ENCODE assay signal across 8 cellular contexts in the genomic region with DNA sequence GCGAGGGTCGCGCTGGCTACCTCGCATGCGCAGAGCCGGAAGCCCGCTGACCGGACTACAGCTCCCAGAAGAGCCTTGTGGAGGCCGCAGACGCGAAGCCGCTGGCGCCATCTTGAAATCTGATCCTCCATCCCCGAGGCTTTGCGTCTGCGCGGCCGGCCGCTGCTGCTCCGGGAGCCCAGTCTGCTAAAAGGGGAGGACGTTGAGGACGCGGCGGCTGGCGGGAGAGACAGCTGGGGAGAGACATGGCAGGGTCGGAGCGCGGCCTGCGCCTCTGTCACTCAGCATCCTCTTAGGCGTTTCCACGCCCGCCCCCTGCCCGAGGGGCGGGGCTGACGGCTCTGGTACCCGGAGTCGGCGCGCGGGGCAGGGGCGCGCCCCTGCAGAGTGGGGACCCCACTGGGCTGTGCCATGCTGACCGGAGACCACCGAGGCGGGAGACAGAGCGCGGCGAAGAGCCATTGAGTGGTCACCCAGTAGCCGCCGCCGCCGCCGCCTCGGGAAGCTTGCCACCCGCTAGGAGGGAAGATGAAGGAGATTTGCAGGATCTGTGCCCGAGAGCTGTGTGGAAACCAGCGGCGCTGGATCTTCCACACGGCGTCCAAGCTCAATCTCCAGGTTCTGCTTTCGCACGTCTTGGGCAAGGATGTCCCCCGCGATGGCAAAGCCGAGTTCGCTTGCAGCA.
DNase-seq lines count a peak whose midpoint lies in the region; ATAC-seq, FAIRE-seq and TF ChIP-seq lines count a peak whose summit lies in the region.
"Not testable (repeated sequence)": the region's sequence is repeated elsewhere in the genome, so short reads cannot be mapped to it uniquely, and the experiment has no call there.

No MANE protein-coding gene starts in this region.

- FAIRE-seq in kidney (lab: Jason Lieb, UNC) = not testable (repeated sequence)

- intact Hi-C loops in kidney (cut with DNase I) = not testable (repeated sequence)

- H3K27me3 Mint-ChIP-seq in chondrocyte (ENCODE audit: low read depth) = not testable (repeated sequence)

- H3K4me2 ChIP-seq in Karpas-422 (ENCODE audit: low read depth, low read length, poor library complexity, severe bottlenecking) = peak overlapping the region; percentile 58

- H3K4me3 ChIP-seq in Karpas-422 (ENCODE audit: low read length) (peak overlapping the region; percentile 41), kidney (ENCODE audit: low read length in 2 of 2) (peak overlapping the region; percentile 76 to 77), skeletal muscle cell (ENCODE audit: low read depth, low read length) (peak overlapping the region; percentile 58), thymus (ENCODE audit: low read length) (peak overlapping the region; percentile 39)

- H3K4me1 ChIP-seq in Karpas-422 (ENCODE audit: low read length); kidney (ENCODE audit: control insufficient read depth in 1 of 2, insufficient read depth in 1 of 2, low read depth in 1 of 2, low read length in 2 of 2); thymus (ENCODE audit: control insufficient read depth, insufficient read depth, low read length): not testable (repeated sequence)

- peak overlapping the region; percentile 99 for H3K27ac Mint-ChIP-seq in chondrocyte (ENCODE audit: unreplicated experiment)

- WGBS in thymus = under 1% methylated on average over 32 of the region's 66 CpGs

- peak overlapping the region; percentile 34 for H3K9ac ChIP-seq in Karpas-422 (ENCODE audit: low read length)
- not testable (repeated sequence) for H3K9ac ChIP-seq in kidney (ENCODE audit: low read length in 2 of 2)

- ATAC-seq in GM18520 (IDR thresholded peaks at IDR 0.05; ENCODE audit: unreplicated experiment) (peak; percentile 30), HG02623 (IDR thresholded peaks at IDR 0.05; ENCODE audit: unreplicated experiment) (peak; percentile 76)

- H3K9me3 ChIP-seq in Karpas-422 (ENCODE audit: low read length); kidney (ENCODE audit: control insufficient read depth in 1 of 2, low read length in 2 of 2); thymus (ENCODE audit: control insufficient read depth): not testable (repeated sequence)

- H3K4me3 Mint-ChIP-seq in chondrocyte (ENCODE audit: unreplicated experiment) = peak overlapping the region; percentile 92

- DNase-seq in Karpas-422; skeletal muscle cell (ENCODE audit: low read depth): not testable (repeated sequence)
- peak; percentile 19 for DNase-seq in activated CD8-positive, alpha-beta memory T cell treated with anti-CD3 and anti-CD28 coated beads for 4 hours (ENCODE audit: low read depth in 2 of 2)
- peak; percentile 81 for DNase-seq in chondrocyte (ENCODE audit: low spot score)
- DNase-seq in kidney = peak; percentile 94

- not testable (repeated sequence) for H3K36me3 Mint-ChIP-seq in chondrocyte (ENCODE audit: low read depth)

- H3K27ac ChIP-seq in Karpas-422 (ENCODE audit: low read length); thymus (ENCODE audit: low read depth): not testable (repeated sequence)
- H3K27ac ChIP-seq in kidney (ENCODE audit: low read depth in 2 of 2, low read length in 2 of 2) = peak overlapping the region in 1 of 2 donors; percentile 57

- not testable (repeated sequence) for H3K36me3 ChIP-seq in Karpas-422 (ENCODE audit: insufficient read depth, low read length); kidney (ENCODE audit: control insufficient read depth in 1 of 2, insufficient read depth in 2 of 2, low read length in 2 of 2); thymus (ENCODE audit: control insufficient read depth, insufficient read depth)

- H3K79me2 ChIP-seq in Karpas-422 (ENCODE audit: low read length) = not testable (repeated sequence)

- H3K9me2 ChIP-seq in Karpas-422 (replicated peaks; ENCODE audit: insufficient read depth, low read length) = not testable (repeated sequence)

- H4K20me1 ChIP-seq in Karpas-422 (ENCODE audit: insufficient read depth, low read depth, low read length) = not testable (repeated sequence)

- peaks cover 15% of the 10 kb centered on the region for H3K4me1 Mint-ChIP-seq in chondrocyte (ENCODE audit: low read depth)

- not testable (repeated sequence) for H3K9me3 Mint-ChIP-seq in chondrocyte (ENCODE audit: low read depth)

- not testable (repeated sequence) for H3K27me3 ChIP-seq in Karpas-422 (ENCODE audit: low read length); thymus (ENCODE audit: control insufficient read depth, insufficient read depth)

- not testable (repeated sequence) for H2AFZ ChIP-seq in Karpas-422 (ENCODE audit: low read length)

- not testable (repeated sequence) for TF ChIP-seq CTCF in chondrocyte (IDR thresholded peaks at IDR 0.05); kidney (IDR thresholded peaks at IDR 0.05; ENCODE audit: borderline replicate concordance, extremely low read depth, insufficient read depth)
